Comparison of ENCODE assay signal across 13 cellular contexts in genomic region chr19:29785955-29786589, GRCh38. TPM values are rescaled to one million over a fixed set of nuclear protein-coding genes. Genes with fewer than 3 reads are reported as not detected.
A peak's percentile ranks its signal among the peaks of the same experiment; 100 is the strongest.
DNase-seq lines count a peak whose midpoint lies in the region; ATAC-seq and TF ChIP-seq lines count a peak whose summit lies in the region.
"Had no signal": no experiment of that assay in that cellular context is flagged by ENCODE, and none has a peak within 500 bp of the region (broad histone marks: within the 10 kb centered on the region; RNA-seq: fewer than 3 reads in every experiment).

No MANE protein-coding gene starts in this region.

- H3K4me3 ChIP-seq in Loucy (ENCODE audit: low read length, poor library complexity, severe bottlenecking), result no peak overlapping the region
- H3K4me3 ChIP-seq in choroid plexus epithelial cell (ENCODE audit: low read depth, low read length), result no peak overlapping the region
- H3K4me3 ChIP-seq: ascending aorta had no signal

- no peaks in the 10 kb centered on the region for H3K27me3 ChIP-seq in Loucy (ENCODE audit: insufficient read depth, low read length, poor library complexity, severe bottlenecking)
- H3K27me3 ChIP-seq: ascending aorta had no signal

- no peaks in the 10 kb centered on the region for H3K36me3 ChIP-seq in Loucy (ENCODE audit: insufficient read depth, low read length)
- H3K36me3 ChIP-seq: ascending aorta had no signal

- ATAC-seq in HG03108 (IDR thresholded peaks at IDR 0.05; ENCODE audit: unreplicated experiment), result no peak

- no peaks in the 10 kb centered on the region for H4K20me1 ChIP-seq in Loucy (ENCODE audit: insufficient read depth, low read length, poor library complexity, severe bottlenecking)

- H3K4me1 ChIP-seq in Loucy (ENCODE audit: insufficient read depth, low read length, poor library complexity, severe bottlenecking), result no peaks in the 10 kb centered on the region
- H3K4me1 ChIP-seq: ascending aorta, parathyroid adenoma had no signal

- H3K79me2 ChIP-seq in Loucy (ENCODE audit: insufficient read depth, low read length), result no peaks in the 10 kb centered on the region
- H3K79me2 ChIP-seq: parathyroid adenoma had no signal

- CTCF ChIA-PET in activated naive CD4-positive, alpha-beta T cell treated with anti-CD3 and anti-CD28 coated beads, Interleukin-2, amount 10 ng/mL, durations not matched to agents 7 days and 5 days (lab: Charles Lee), result interaction anchor here (1.0 to 2.1 kb wide), 4 partner anchors 14 to 86 kb away, joined by 3 to 8 read pairs (median 4); no protein-coding TSS in a partner anchor

- H3K9ac ChIP-seq in Loucy (ENCODE audit: low read depth, low read length, poor library complexity, severe bottlenecking), result no peak overlapping the region
- H3K9ac ChIP-seq: parathyroid adenoma had no signal

- H3F3A ChIP-seq in Loucy (ENCODE audit: low read depth), result no peaks in the 10 kb centered on the region

- TF ChIP-seq CTCF in Loucy (conservative IDR thresholded peaks at IDR 0.05; ENCODE audit: low read length) (peak; percentile 44), choroid plexus epithelial cell (conservative IDR thresholded peaks at IDR 0.05; ENCODE audit: low read depth, low read length) (peak; percentile 24), type B pancreatic cell (conservative IDR thresholded peaks at IDR 0.05) (peak; percentile 37)

- H3K36me3 Mint-ChIP-seq in activated naive CD4-positive, alpha-beta T cell treated with anti-CD3 and anti-CD28 coated beads, Interleukin-2, amount 10 ng/mL, durations not matched to agents 7 days and 5 days, result no peaks in the 10 kb centered on the region
- H3K36me3 Mint-ChIP-seq in type B pancreatic cell, result no peaks in the 10 kb centered on the region
- H3K36me3 Mint-ChIP-seq: CD4-positive, CD25-positive, alpha-beta regulatory T cell had no signal

- no peaks in the 10 kb centered on the region for H3K9me3 ChIP-seq in Loucy (ENCODE audit: insufficient read depth, low read depth, low read length)
- H3K9me3 ChIP-seq: ascending aorta had no signal

- peaks cover 6% of the 10 kb centered on the region for H3K4me1 Mint-ChIP-seq in activated naive CD4-positive, alpha-beta T cell treated with anti-CD3 and anti-CD28 coated beads, Interleukin-2, amount 10 ng/mL, durations not matched to agents 7 days and 5 days
- H3K4me1 Mint-ChIP-seq in type B pancreatic cell (ENCODE audit: unreplicated experiment), result no peaks in the 10 kb centered on the region

- no peak overlapping the region for H3K4me3 Mint-ChIP-seq in activated naive CD4-positive, alpha-beta T cell treated with anti-CD3 and anti-CD28 coated beads, Interleukin-2, amount 10 ng/mL, durations not matched to agents 7 days and 5 days
- no peak overlapping the region for H3K4me3 Mint-ChIP-seq in type B pancreatic cell

- no peak overlapping the region for H3K27ac Mint-ChIP-seq in activated naive CD4-positive, alpha-beta T cell treated with anti-CD3 and anti-CD28 coated beads, Interleukin-2, amount 10 ng/mL, durations not matched to agents 7 days and 5 days
- H3K27ac Mint-ChIP-seq in type B pancreatic cell, result no peak overlapping the region

- H3K27me3 Mint-ChIP-seq in activated naive CD4-positive, alpha-beta T cell treated with anti-CD3 and anti-CD28 coated beads, Interleukin-2, amount 10 ng/mL, durations not matched to agents 7 days and 5 days, result peaks cover 14% of the 10 kb centered on the region
- H3K27me3 Mint-ChIP-seq in type B pancreatic cell, result no peaks in the 10 kb centered on the region
- H3K27me3 Mint-ChIP-seq: CD4-positive, CD25-positive, alpha-beta regulatory T cell had no signal

- no peak overlapping the region for H3K4me2 ChIP-seq in Loucy (ENCODE audit: low read depth, low read length, poor library complexity, severe bottlenecking)

- DNase-seq in activated naive CD4-positive, alpha-beta T cell treated with anti-CD3 and anti-CD28 coated beads, Interleukin-2, amount 10 ng/mL, durations not matched to agents 7 days and 5 days, result peak; percentile 42
- DNase-seq in activated naive CD4-positive, alpha-beta T cell (lab: John Stamatoyannopoulos, UW), result no peak
- DNase-seq in choroid plexus epithelial cell (ENCODE audit: low read depth), result no peak
- DNase-seq in type B pancreatic cell (ENCODE audit: extremely low spot score, unreplicated experiment), result no peak
- no peak for DNase-seq in GOT3 (lab: John Stamatoyannopoulos, UW)
- DNase-seq in Kasumi-1 (lab: John Stamatoyannopoulos, UW), result no peak
- DNase-seq: kidney, NCI-H146 had no signal

- H3K9me2 ChIP-seq in Loucy (replicated peaks; ENCODE audit: low read depth, low read length), result no peaks in the 10 kb centered on the region

- no peak overlapping the region for H2AFZ ChIP-seq in Loucy (ENCODE audit: low read length)
- H2AFZ ChIP-seq: parathyroid adenoma had no signal

- H3K9me3 Mint-ChIP-seq in activated naive CD4-positive, alpha-beta T cell treated with anti-CD3 and anti-CD28 coated beads, Interleukin-2, amount 10 ng/mL, durations not matched to agents 7 days and 5 days, result no peaks in the 10 kb centered on the region
- no peaks in the 10 kb centered on the region for H3K9me3 Mint-ChIP-seq in type B pancreatic cell

RNA-seq across cellular contexts. Expression of gene CCNE1, which starts 25.7 kb away (rescaled TPM):
- 12.0 and 13.5 TPM in 2 replicates for total RNA-seq in type B pancreatic cell (ENCODE audit: low replicate concordance)
- total RNA-seq: ascending aorta had no signal
